Comparison of ENCODE assay signal across 4 cellular contexts in genomic region chr3:126768903-126769302, GRCh38.
A peak's percentile ranks its signal among the peaks of the same experiment; 100 is the strongest.
TF ChIP-seq lines count a peak whose summit lies in the region.

No MANE protein-coding gene starts in this region.

TF ChIP-seq in HepG2, 621 proteins besides CTCF, POLR2A, EP300 and RAD21:
- TF ChIP-seq CEBPB (IDR thresholded peaks at IDR 0.05; ENCODE audit: borderline replicate concordance, low read depth, low read length) (peak; percentile 57; the same call in 1 of the 2 replicates), ZNF224 (CRISPR knock-in tag; IDR thresholded peaks at IDR 0.05) (no peak), RBM39 (IDR thresholded peaks at IDR 0.05; ENCODE audit: low read depth, low read length, poor library complexity, severe bottlenecking) (no peak), ZNF749 (CRISPR knock-in tag; IDR thresholded peaks at IDR 0.05; ENCODE audit: borderline replicate concordance) (no peak)

TF ChIP-seq in IMR-90, 13 proteins besides CTCF, POLR2A, EP300 and RAD21:
- TF ChIP-seq CEBPB (IDR thresholded peaks at IDR 0.05; ENCODE audit: low read depth, low read length) (peak; percentile 77), MXI1 (IDR thresholded peaks at IDR 0.05; ENCODE audit: borderline replicate concordance, low read depth, low read length) (no peak)
TF ChIP-seq in IMR-90: peak in this region for 1.

TF ChIP-seq in Ishikawa, 13 proteins besides CTCF, POLR2A, EP300 and RAD21:
- TF ChIP-seq NFIC (IDR thresholded peaks at IDR 0.05) (no peak), MAX (IDR thresholded peaks at IDR 0.05) (no peak), REST (IDR thresholded peaks at IDR 0.05; ENCODE audit: low read depth) (no peak), CEBPB (IDR thresholded peaks at IDR 0.05) (peak; percentile 14; the same call in 1 of the 2 replicates), EGR1 (IDR thresholded peaks at IDR 0.05) (no peak), TAF1 (IDR thresholded peaks at IDR 0.05; ENCODE audit: low read depth) (no peak), TCF12 (IDR thresholded peaks at IDR 0.05; ENCODE audit: low read depth) (no peak), ZBTB7A (IDR thresholded peaks at IDR 0.05; ENCODE audit: low read depth) (no peak)

TF ChIP-seq in K562, 482 proteins besides CTCF, POLR2A, EP300 and RAD21:
- TF ChIP-seq USF2 (CRISPR knock-in tag; IDR thresholded peaks at IDR 0.05): no peak
- TF ChIP-seq CBFA2T3 (IDR thresholded peaks at IDR 0.05): no peak
- no peak for TF ChIP-seq ZNF354B (CRISPR knock-in tag; IDR thresholded peaks at IDR 0.05)
- no peak for TF ChIP-seq CBX2 (IDR thresholded peaks at IDR 0.05; ENCODE audit: insufficient read depth, low read length, poor library complexity, severe bottlenecking)
- TF ChIP-seq MTA1 (IDR thresholded peaks at IDR 0.05; ENCODE audit: borderline replicate concordance): no peak
- TF ChIP-seq MYNN (IDR thresholded peaks at IDR 0.05): no peak
- TF ChIP-seq MYNN (CRISPR knock-in tag; IDR thresholded peaks at IDR 0.05): no peak
- no peak for TF ChIP-seq CEBPG (CRISPR knock-in tag; IDR thresholded peaks at IDR 0.05)
- TF ChIP-seq CEBPG (tag; conservative IDR thresholded peaks at IDR 0.05 in 1 of 2, IDR thresholded peaks at IDR 0.05 in 1 of 2): peak in 1 of 2 experiments; percentile 57; a peak in 1 of 4 replicates
- TF ChIP-seq ADNP (tag; IDR thresholded peaks at IDR 0.05): no peak
- no peak for TF ChIP-seq FOXP1 (CRISPR knock-in tag; IDR thresholded peaks at IDR 0.05)
- peak; percentile 58 for TF ChIP-seq CEBPB (tag; IDR thresholded peaks at IDR 0.05)
